In the genomic region with DNA sequence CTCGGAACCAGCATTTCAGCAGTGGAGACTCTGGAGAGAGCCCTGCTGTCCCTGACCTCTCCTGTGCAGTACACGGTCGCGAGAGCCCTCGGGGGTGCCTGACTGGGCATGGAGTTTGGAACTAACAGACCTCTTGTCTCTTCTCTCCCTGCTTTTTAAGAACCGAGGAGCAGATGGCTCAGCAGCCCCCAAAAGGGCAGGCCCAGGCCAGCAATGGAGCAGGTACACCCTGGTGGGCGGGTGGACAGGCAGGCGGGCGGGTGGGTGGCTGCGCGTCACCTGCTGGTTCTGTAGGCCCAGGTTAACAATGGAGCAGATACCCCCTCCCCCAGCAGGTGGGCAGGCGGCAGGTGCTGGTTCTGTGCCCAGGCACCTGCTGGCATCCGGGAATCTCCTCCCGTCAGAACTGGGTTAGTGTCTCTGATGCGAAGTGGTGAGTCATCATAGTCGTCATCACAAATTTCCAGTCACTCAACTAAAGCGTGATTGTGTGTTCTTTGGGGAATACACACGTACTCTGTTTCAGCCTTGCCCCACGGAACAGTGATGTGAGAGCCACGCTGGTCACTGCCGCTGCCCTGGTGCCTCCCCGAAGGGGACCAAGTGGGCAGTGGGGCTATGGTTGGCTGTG, we compare ENCODE assay signal across 8 cellular contexts. TPM values are rescaled to one million over a fixed set of nuclear protein-coding genes. Genes with fewer than 3 reads are reported as not detected.
A peak's percentile ranks its signal among the peaks of the same experiment; 100 is the strongest.
DNase-seq lines count a peak whose midpoint lies in the region; ATAC-seq lines count a peak whose summit lies in the region.

No MANE protein-coding gene starts in this region.

- no peaks in the 10 kb centered on the region for H3K27me3 ChIP-seq in Karpas-422 (ENCODE audit: low read length)

- no peak overlapping the region for H3K27ac ChIP-seq in epithelial cell of prostate
- no peak overlapping the region for H3K27ac ChIP-seq in Karpas-422 (ENCODE audit: low read length)

- no peak overlapping the region for H3K9ac ChIP-seq in Karpas-422 (ENCODE audit: low read length)

- peak; percentile 66 for DNase-seq in activated CD8-positive, alpha-beta memory T cell treated with anti-CD3 and anti-CD28 coated beads for 24 hours
- no peak for DNase-seq in activated CD8-positive, alpha-beta memory T cell treated with anti-CD3 and anti-CD28 coated beads, Interleukin-2, amount 50 U/mL, for 48 hours
- DNase-seq in activated CD4-positive, CD25-positive, alpha-beta regulatory T cell treated with anti-CD3 and anti-CD28 coated beads, Interleukin-2, amount 50 U/mL, for 16 hours (ENCODE audit: low read depth, low spot score), result peak; percentile 25
- peak; percentile 44 for DNase-seq in epithelial cell of prostate (ENCODE audit: low read depth, low spot score)
- DNase-seq in stimulated activated CD4-positive, alpha-beta T cell treated with anti-CD3 and anti-CD28 coated beads, Interleukin-4, amount 100 ng/mL, for 1 hour, result peak; percentile 45
- no peak for DNase-seq in mesenteric fat pad (ENCODE audit: low spot score)
- no peak for DNase-seq in Karpas-422

- no peak overlapping the region for H3K4me3 ChIP-seq in Karpas-422 (ENCODE audit: low read length)

- no peak overlapping the region for H2AFZ ChIP-seq in Karpas-422 (ENCODE audit: low read length)

- no peaks in the 10 kb centered on the region for H3K9me2 ChIP-seq in Karpas-422 (replicated peaks; ENCODE audit: insufficient read depth, low read length)

- no peaks in the 10 kb centered on the region for H3K36me3 ChIP-seq in Karpas-422 (ENCODE audit: insufficient read depth, low read length)

- H3K4me1 ChIP-seq in Karpas-422 (ENCODE audit: low read length), result no peaks in the 10 kb centered on the region

- no peaks in the 10 kb centered on the region for H3K9me3 ChIP-seq in Karpas-422 (ENCODE audit: low read length)

- H3K4me2 ChIP-seq in Karpas-422 (ENCODE audit: low read depth, low read length, poor library complexity, severe bottlenecking), result no peak overlapping the region

- H4K20me1 ChIP-seq in Karpas-422 (ENCODE audit: insufficient read depth, low read depth, low read length), result no peaks in the 10 kb centered on the region

- ATAC-seq in HG02885 (IDR thresholded peaks at IDR 0.05; ENCODE audit: poor library complexity, unreplicated experiment), result no peak

- H3K79me2 ChIP-seq in Karpas-422 (ENCODE audit: low read length), result no peaks in the 10 kb centered on the region

RNA-seq across cellular contexts. Expression of a gene that starts 41.1 kb away (rescaled TPM):
- total RNA-seq in mesenteric fat pad, result 37.8 TPM
- 29.0 and 43.1 TPM in 2 replicates for total RNA-seq in Karpas-422 (2014; rRNA removed; shearing (Covaris generic); ENCODE audit: low replicate concordance)

Comparison
In these comparisons a context has a peak if more than half of its experiments do, and no peak if none do; other contexts are left out.
1. DNase-seq: peak in activated CD8-positive, alpha-beta memory T cell treated with anti-CD3 and anti-CD28 coated beads for 24 hours (single experiment), activated CD4-positive, CD25-positive, alpha-beta regulatory T cell treated with anti-CD3 and anti-CD28 coated beads, Interleukin-2, amount 50 U/mL, for 16 hours (single experiment), epithelial cell of prostate (single experiment) and stimulated activated CD4-positive, alpha-beta T cell treated with anti-CD3 and anti-CD28 coated beads, Interleukin-4, amount 100 ng/mL, for 1 hour (single experiment); none in activated CD8-positive, alpha-beta memory T cell treated with anti-CD3 and anti-CD28 coated beads, Interleukin-2, amount 50 U/mL, for 48 hours (single experiment), mesenteric fat pad (single experiment) and Karpas-422 (single experiment).